1 cellular context compared by ENCODE assay signal in the genomic region with DNA sequence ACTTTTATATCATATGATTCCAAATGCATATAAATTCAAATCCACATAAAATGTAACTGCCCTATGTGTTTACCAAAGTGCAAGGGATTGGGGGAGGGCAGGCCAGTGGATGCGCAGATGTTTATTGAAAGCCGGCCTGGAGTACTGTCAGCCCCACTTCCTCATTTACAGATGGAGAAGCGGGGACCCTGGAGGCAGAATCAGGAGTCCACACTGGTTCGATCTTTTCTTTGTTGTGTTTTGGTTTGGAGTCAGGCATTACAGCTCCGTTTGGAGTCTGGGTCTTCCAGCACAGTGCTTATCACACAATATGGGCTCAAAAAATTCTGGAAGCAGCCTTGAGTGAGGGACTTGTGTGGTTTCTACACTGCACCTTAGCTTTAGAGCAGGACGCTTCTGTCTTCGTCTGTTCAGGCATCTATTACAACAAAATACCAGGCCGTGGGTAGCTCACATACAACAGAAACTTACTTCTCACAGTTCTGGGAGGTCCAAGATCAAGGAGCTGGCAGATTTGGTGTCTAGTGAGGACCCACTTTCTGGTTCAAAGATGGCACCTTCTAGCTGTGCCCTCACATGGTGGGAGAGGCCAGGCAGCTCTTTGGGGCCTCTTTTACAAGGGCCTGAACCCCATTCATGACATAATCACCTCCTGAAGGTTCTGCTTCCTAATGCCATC.
TF ChIP-seq lines count a peak whose summit lies in the region.

No MANE protein-coding gene starts in this region.

TF ChIP-seq in H1, 55 proteins besides CTCF, POLR2A, EP300 and RAD21:
- TF ChIP-seq ZNF274 (IDR thresholded peaks at IDR 0.05; ENCODE audit: borderline replicate concordance, extremely low read depth, low read length) (no peak), CTBP2 (IDR thresholded peaks at IDR 0.05; ENCODE audit: borderline replicate concordance, insufficient read depth, insufficient read length, low read length) (no peak), HDAC2 (IDR thresholded peaks at IDR 0.05; ENCODE audit: borderline replicate concordance in 1 of 2, low read depth in 2 of 2, low read length in 2 of 2) (no peak), CEBPB (IDR thresholded peaks at IDR 0.05; ENCODE audit: low read depth, low read length) (no peak), NRF1 (IDR thresholded peaks at IDR 0.05; ENCODE audit: low read depth, low read length) (no peak), JUN (IDR thresholded peaks at IDR 0.05; ENCODE audit: low read depth, low read length) (no peak), SP4 (IDR thresholded peaks at IDR 0.05; ENCODE audit: low read length) (no peak), GABPA (IDR thresholded peaks at IDR 0.05; ENCODE audit: borderline replicate concordance, insufficient read depth, low read length) (no peak), FOSL1 (IDR thresholded peaks at IDR 0.05; ENCODE audit: insufficient read depth, low read depth, low read length) (no peak), NANOG (IDR thresholded peaks at IDR 0.05; ENCODE audit: insufficient read depth, low read depth, low read length, poor library complexity, severe bottlenecking) (no peak), TAF1 (IDR thresholded peaks at IDR 0.05; ENCODE audit: low read depth, low read length) (no peak), POLR2AphosphoS5 (IDR thresholded peaks at IDR 0.05; ENCODE audit: low read depth, low read length) (no peak), BCL11A (IDR thresholded peaks at IDR 0.05; ENCODE audit: low read depth in 2 of 2, low read length in 2 of 2) (no peak), EZH2 (IDR thresholded peaks at IDR 0.05; ENCODE audit: low read depth, low read length, severe bottlenecking) (no peak), MAFK (IDR thresholded peaks at IDR 0.05; ENCODE audit: low read depth, low read length) (no peak)
- TF ChIP-seq, protein P1, sequence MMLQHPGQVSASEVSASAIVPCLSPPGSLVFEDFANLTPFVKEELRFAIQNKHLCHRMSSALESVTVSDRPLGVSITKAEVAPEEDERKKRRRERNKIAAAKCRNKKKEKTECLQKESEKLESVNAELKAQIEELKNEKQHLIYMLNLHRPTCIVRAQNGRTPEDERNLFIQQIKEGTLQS (IDR thresholded peaks at IDR 0.05; ENCODE audit: insufficient read depth, low read depth, low read length): no peak
- TF ChIP-seq, protein P2, sequence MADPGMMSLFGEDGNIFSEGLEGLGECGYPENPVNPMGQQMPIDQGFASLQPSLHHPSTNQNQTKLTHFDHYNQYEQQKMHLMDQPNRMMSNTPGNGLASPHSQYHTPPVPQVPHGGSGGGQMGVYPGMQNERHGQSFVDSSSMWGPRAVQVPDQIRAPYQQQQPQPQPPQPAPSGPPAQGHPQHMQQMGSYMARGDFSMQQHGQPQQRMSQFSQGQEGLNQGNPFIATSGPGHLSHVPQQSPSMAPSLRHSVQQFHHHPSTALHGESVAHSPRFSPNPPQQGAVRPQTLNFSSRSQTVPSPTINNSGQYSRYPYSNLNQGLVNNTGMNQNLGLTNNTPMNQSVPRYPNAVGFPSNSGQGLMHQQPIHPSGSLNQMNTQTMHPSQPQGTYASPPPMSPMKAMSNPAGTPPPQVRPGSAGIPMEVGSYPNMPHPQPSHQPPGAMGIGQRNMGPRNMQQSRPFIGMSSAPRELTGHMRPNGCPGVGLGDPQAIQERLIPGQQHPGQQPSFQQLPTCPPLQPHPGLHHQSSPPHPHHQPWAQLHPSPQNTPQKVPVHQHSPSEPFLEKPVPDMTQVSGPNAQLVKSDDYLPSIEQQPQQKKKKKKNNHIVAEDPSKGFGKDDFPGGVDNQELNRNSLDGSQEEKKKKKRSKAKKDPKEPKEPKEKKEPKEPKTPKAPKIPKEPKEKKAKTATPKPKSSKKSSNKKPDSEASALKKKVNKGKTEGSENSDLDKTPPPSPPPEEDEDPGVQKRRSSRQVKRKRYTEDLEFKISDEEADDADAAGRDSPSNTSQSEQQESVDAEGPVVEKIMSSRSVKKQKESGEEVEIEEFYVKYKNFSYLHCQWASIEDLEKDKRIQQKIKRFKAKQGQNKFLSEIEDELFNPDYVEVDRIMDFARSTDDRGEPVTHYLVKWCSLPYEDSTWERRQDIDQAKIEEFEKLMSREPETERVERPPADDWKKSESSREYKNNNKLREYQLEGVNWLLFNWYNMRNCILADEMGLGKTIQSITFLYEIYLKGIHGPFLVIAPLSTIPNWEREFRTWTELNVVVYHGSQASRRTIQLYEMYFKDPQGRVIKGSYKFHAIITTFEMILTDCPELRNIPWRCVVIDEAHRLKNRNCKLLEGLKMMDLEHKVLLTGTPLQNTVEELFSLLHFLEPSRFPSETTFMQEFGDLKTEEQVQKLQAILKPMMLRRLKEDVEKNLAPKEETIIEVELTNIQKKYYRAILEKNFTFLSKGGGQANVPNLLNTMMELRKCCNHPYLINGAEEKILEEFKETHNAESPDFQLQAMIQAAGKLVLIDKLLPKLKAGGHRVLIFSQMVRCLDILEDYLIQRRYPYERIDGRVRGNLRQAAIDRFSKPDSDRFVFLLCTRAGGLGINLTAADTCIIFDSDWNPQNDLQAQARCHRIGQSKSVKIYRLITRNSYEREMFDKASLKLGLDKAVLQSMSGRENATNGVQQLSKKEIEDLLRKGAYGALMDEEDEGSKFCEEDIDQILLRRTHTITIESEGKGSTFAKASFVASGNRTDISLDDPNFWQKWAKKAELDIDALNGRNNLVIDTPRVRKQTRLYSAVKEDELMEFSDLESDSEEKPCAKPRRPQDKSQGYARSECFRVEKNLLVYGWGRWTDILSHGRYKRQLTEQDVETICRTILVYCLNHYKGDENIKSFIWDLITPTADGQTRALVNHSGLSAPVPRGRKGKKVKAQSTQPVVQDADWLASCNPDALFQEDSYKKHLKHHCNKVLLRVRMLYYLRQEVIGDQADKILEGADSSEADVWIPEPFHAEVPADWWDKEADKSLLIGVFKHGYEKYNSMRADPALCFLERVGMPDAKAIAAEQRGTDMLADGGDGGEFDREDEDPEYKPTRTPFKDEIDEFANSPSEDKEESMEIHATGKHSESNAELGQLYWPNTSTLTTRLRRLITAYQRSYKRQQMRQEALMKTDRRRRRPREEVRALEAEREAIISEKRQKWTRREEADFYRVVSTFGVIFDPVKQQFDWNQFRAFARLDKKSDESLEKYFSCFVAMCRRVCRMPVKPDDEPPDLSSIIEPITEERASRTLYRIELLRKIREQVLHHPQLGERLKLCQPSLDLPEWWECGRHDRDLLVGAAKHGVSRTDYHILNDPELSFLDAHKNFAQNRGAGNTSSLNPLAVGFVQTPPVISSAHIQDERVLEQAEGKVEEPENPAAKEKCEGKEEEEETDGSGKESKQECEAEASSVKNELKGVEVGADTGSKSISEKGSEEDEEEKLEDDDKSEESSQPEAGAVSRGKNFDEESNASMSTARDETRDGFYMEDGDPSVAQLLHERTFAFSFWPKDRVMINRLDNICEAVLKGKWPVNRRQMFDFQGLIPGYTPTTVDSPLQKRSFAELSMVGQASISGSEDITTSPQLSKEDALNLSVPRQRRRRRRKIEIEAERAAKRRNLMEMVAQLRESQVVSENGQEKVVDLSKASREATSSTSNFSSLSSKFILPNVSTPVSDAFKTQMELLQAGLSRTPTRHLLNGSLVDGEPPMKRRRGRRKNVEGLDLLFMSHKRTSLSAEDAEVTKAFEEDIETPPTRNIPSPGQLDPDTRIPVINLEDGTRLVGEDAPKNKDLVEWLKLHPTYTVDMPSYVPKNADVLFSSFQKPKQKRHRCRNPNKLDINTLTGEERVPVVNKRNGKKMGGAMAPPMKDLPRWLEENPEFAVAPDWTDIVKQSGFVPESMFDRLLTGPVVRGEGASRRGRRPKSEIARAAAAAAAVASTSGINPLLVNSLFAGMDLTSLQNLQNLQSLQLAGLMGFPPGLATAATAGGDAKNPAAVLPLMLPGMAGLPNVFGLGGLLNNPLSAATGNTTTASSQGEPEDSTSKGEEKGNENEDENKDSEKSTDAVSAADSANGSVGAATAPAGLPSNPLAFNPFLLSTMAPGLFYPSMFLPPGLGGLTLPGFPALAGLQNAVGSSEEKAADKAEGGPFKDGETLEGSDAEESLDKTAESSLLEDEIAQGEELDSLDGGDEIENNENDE (IDR thresholded peaks at IDR 0.05; ENCODE audit: insufficient replicate concordance, low read length): no peak
- TF ChIP-seq, protein P3, sequence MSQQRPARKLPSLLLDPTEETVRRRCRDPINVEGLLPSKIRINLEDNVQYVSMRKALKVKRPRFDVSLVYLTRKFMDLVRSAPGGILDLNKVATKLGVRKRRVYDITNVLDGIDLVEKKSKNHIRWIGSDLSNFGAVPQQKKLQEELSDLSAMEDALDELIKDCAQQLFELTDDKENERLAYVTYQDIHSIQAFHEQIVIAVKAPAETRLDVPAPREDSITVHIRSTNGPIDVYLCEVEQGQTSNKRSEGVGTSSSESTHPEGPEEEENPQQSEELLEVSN (IDR thresholded peaks at IDR 0.05): no peak
- TF ChIP-seq, protein P4, sequence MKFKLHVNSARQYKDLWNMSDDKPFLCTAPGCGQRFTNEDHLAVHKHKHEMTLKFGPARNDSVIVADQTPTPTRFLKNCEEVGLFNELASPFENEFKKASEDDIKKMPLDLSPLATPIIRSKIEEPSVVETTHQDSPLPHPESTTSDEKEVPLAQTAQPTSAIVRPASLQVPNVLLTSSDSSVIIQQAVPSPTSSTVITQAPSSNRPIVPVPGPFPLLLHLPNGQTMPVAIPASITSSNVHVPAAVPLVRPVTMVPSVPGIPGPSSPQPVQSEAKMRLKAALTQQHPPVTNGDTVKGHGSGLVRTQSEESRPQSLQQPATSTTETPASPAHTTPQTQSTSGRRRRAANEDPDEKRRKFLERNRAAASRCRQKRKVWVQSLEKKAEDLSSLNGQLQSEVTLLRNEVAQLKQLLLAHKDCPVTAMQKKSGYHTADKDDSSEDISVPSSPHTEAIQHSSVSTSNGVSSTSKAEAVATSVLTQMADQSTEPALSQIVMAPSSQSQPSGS (IDR thresholded peaks at IDR 0.05; ENCODE audit: low read length): no peak
